Comparison of ENCODE assay signal across 29 cellular contexts in the genomic region with DNA sequence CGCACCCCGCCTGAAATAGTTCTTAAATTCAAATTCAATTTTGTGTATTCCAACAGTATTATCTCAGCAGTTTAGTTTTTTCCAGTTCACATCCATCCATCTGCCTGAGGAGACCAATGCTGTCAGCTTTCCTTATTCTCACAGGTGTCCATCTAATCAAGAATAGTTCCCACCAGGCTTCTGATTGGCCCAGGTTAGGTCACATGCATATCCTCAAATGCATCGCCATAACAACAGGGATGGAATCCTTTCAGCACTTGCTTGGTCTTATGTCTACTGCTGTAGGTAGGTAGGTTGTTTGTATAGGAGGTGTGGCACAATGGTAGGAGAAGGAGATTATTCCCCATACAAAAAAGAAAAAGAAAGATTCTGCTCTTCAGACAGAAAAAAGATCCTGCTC.
DNase-seq lines count a peak whose midpoint lies in the region; ATAC-seq and TF ChIP-seq lines count a peak whose summit lies in the region.
"Had no signal": no experiment of that assay in that cellular context is flagged by ENCODE, and none has a peak within 500 bp of the region (broad histone marks: within the 10 kb centered on the region; RNA-seq: fewer than 3 reads in every experiment).

No MANE protein-coding gene starts in this region.

- peaks cover 7% of the 10 kb centered on the region for H4K20me1 ChIP-seq in HCT116 (ENCODE audit: insufficient read depth)

- H3K4me3 Mint-ChIP-seq in activated T-cell treated with anti-CD3 and anti-CD28 coated beads, Interleukin-2, amount 50 U/mL, for 24 hours: no peak overlapping the region
- H3K4me3 Mint-ChIP-seq in activated T-cell treated with anti-CD3 and anti-CD28 coated beads, Interleukin-2, amount 50 U/mL, for 4 hours: no peak overlapping the region
- H3K4me3 Mint-ChIP-seq in central memory CD8-positive, alpha-beta T cell: no peak overlapping the region
- H3K4me3 Mint-ChIP-seq: activated CD4-positive, alpha-beta memory T cell treated with anti-CD3 and anti-CD28 coated beads for 36 hours; mesothelial cell of epicardium; naive thymus-derived CD8-positive, alpha-beta T cell had no signal

- CTCF ChIA-PET in HCT116 (lab: Charles Lee): no interaction called here

- H4K91ac ChIP-seq in trophoblast cell (ENCODE audit: low read depth, low read length): no peak overlapping the region

- TF ChIP-seq CTCF in HCT116 (IDR thresholded peaks at IDR 0.05 in 2 of 3, conservative IDR thresholded peaks at IDR 0.05 in 1 of 3; ENCODE audit: borderline replicate concordance in 1 of 3, insufficient read depth in 1 of 3, low read depth in 2 of 3, low read length in 2 of 3): no peak
- TF ChIP-seq CTCF in left lung (IDR thresholded peaks at IDR 0.05): no peak

- no peak overlapping the region for H3K9ac ChIP-seq in HCT116 (ENCODE audit: low read length)
- no peak overlapping the region for H3K9ac ChIP-seq in trophoblast cell (ENCODE audit: low read length)
- H3K9ac ChIP-seq: BLaER1 treated with 17β-estradiol and CSF1 and Interleukin-3, amounts not matched to agents 10 nM and 100 nM; GM23248; SK-N-SH had no signal

- H3K9me3 ChIP-seq in HCT116 (ENCODE audit: control insufficient read depth in 1 of 2, insufficient read depth in 1 of 2, low read depth in 1 of 2, low read length in 2 of 2): no peaks in the 10 kb centered on the region
- H3K9me3 ChIP-seq in trophoblast cell (ENCODE audit: insufficient read depth, low read depth, low read length): no peaks in the 10 kb centered on the region
- H3K9me3 ChIP-seq in left lung: no peaks in the 10 kb centered on the region
- H3K9me3 ChIP-seq: BLaER1 treated with 17β-estradiol and CSF1 and Interleukin-3, amounts not matched to agents 10 nM and 100 nM; esophagus muscularis mucosa; heart left ventricle; SK-N-SH; stomach had no signal

- no peak overlapping the region for H3K4me3 ChIP-seq in HCT116 (replicated peaks in 1 of 2; ENCODE audit: low read depth in 1 of 2, low read length in 2 of 2)
- no peak overlapping the region for H3K4me3 ChIP-seq in trophoblast cell (ENCODE audit: low read depth, low read length)
- H3K4me3 ChIP-seq in left lung: no peak overlapping the region
- H3K4me3 ChIP-seq: BLaER1 treated with 17β-estradiol and CSF1 and Interleukin-3, amounts not matched to agents 10 nM and 100 nM; esophagus muscularis mucosa; GM23248; heart left ventricle; stomach had no signal

- H3K9me2 ChIP-seq in HCT116 (ENCODE audit: insufficient read depth): no peaks in the 10 kb centered on the region
- H3K9me2 ChIP-seq: SK-N-SH had no signal

- peak overlapping the region; percentile 33 for H3K4ac ChIP-seq in trophoblast cell (ENCODE audit: low read depth, low read length)

- peaks cover 15% of the 10 kb centered on the region for H3K4me1 Mint-ChIP-seq in activated T-cell treated with anti-CD3 and anti-CD28 coated beads, Interleukin-2, amount 50 U/mL, for 24 hours (ENCODE audit: low read depth)
- peaks cover 12% of the 10 kb centered on the region for H3K4me1 Mint-ChIP-seq in activated T-cell treated with anti-CD3 and anti-CD28 coated beads, Interleukin-2, amount 50 U/mL, for 4 hours (ENCODE audit: low read depth)
- peaks cover 25% of the 10 kb centered on the region for H3K4me1 Mint-ChIP-seq in central memory CD8-positive, alpha-beta T cell

- no CpG with 5 or more reads among the region's 3 CpGs for WGBS in trophoblast cell (ENCODE audit: extremely low coverage, insufficient coverage, insufficient read length)

- no peak overlapping the region for H4K8ac ChIP-seq in trophoblast cell (ENCODE audit: low read depth, low read length)

- no peak overlapping the region for H2BK5ac ChIP-seq in trophoblast cell (ENCODE audit: low read depth, low read length, poor library complexity)

- no peak overlapping the region for H2BK120ac ChIP-seq in trophoblast cell (ENCODE audit: insufficient read depth, low read length, poor library complexity)

- H3K27me3 ChIP-seq in HCT116 (ENCODE audit: insufficient read depth, low read length) (no peaks in the 10 kb centered on the region), trophoblast cell (ENCODE audit: insufficient read depth, low read length) (no peaks in the 10 kb centered on the region), left lung (no peaks in the 10 kb centered on the region)
- H3K27me3 ChIP-seq: BLaER1 treated with 17β-estradiol and CSF1 and Interleukin-3, amounts not matched to agents 10 nM and 100 nM; esophagus muscularis mucosa; heart left ventricle; stomach had no signal

- no peak overlapping the region for H3K27ac ChIP-seq in HCT116 (ENCODE audit: low read depth, low read length)
- H3K27ac ChIP-seq in trophoblast cell (ENCODE audit: low read depth, low read length): no peak overlapping the region
- H3K27ac ChIP-seq in left lung: no peak overlapping the region
- H3K27ac ChIP-seq: BLaER1 treated with 17β-estradiol and CSF1 and Interleukin-3, amounts not matched to agents 10 nM and 100 nM; esophagus muscularis mucosa; GM23248; heart left ventricle; stomach had no signal

- TF ChIP-seq RAD21 in HCT116 (IDR thresholded peaks at IDR 0.05; ENCODE audit: low read depth): no peak

- H3K36me3 Mint-ChIP-seq in activated T-cell treated with anti-CD3 and anti-CD28 coated beads, Interleukin-2, amount 50 U/mL, for 24 hours (ENCODE audit: low read depth): peaks cover 52% of the 10 kb centered on the region
- H3K36me3 Mint-ChIP-seq in activated T-cell treated with anti-CD3 and anti-CD28 coated beads, Interleukin-2, amount 50 U/mL, for 4 hours (ENCODE audit: insufficient read depth): peaks cover 7% of the 10 kb centered on the region
- peaks cover 13% of the 10 kb centered on the region for H3K36me3 Mint-ChIP-seq in central memory CD8-positive, alpha-beta T cell (ENCODE audit: insufficient read depth)

- H3K27me3 Mint-ChIP-seq in activated T-cell treated with anti-CD3 and anti-CD28 coated beads, Interleukin-2, amount 50 U/mL, for 24 hours: no peaks in the 10 kb centered on the region
- H3K27me3 Mint-ChIP-seq in activated T-cell treated with anti-CD3 and anti-CD28 coated beads, Interleukin-2, amount 50 U/mL, for 4 hours (ENCODE audit: low read depth): no peaks in the 10 kb centered on the region
- no peaks in the 10 kb centered on the region for H3K27me3 Mint-ChIP-seq in central memory CD8-positive, alpha-beta T cell
- H3K27me3 Mint-ChIP-seq: activated CD4-positive, alpha-beta memory T cell treated with anti-CD3 and anti-CD28 coated beads for 36 hours; naive thymus-derived CD8-positive, alpha-beta T cell; progenitor cell of endocrine pancreas had no signal

- H4K12ac ChIP-seq in trophoblast cell (ENCODE audit: low read depth, low read length): no peak overlapping the region

- POLR2A ChIA-PET in HCT116 (lab: Charles Lee): no interaction called here

- H2AK5ac ChIP-seq in trophoblast cell (ENCODE audit: low read length): no peak overlapping the region

- intact Hi-C loops in HCT116 (cut with micrococcal nuclease) (no loop called here), left lung (cut with DNase I) (no loop called here)

- RAD21 ChIA-PET in HCT116 (lab: Charles Lee; ENCODE audit: low non-redundant PET in 1 of 2, low total read pairs in 2 of 2, uncharacterized antibody in 2 of 2, unreplicated experiment in 2 of 2): no interaction called here

- no peaks in the 10 kb centered on the region for H3K4me1 ChIP-seq in HCT116 (ENCODE audit: control insufficient read depth in 1 of 2, insufficient read depth in 2 of 2, low read length in 2 of 2)
- H3K4me1 ChIP-seq in trophoblast cell (ENCODE audit: control insufficient read depth in 1 of 2, insufficient read depth in 2 of 2, low read length in 2 of 2): no peaks in the 10 kb centered on the region
- H3K4me1 ChIP-seq in left lung: no peaks in the 10 kb centered on the region

- no peak for DNase-seq in activated T-cell treated with anti-CD3 and anti-CD28 coated beads, Interleukin-2, amount 50 U/mL, for 24 hours
- no peak for DNase-seq in activated T-cell treated with anti-CD3 and anti-CD28 coated beads, Interleukin-2, amount 50 U/mL, for 4 hours
- DNase-seq in HCT116 (ENCODE audit: low read depth, low spot score) (no peak), trophoblast cell (no peak), SKM-1 treated with dmso at 0.1 percent for 144 hours (lab: John Stamatoyannopoulos, UW; ENCODE audit: unreplicated experiment) (no peak), left lung (no peak)
- no peak for DNase-seq in central memory CD8-positive, alpha-beta T cell (ENCODE audit: low spot score in 2 of 2)
- DNase-seq: activated CD4-positive, alpha-beta memory T cell treated with anti-CD3 and anti-CD28 coated beads for 36 hours; activated CD4-positive, CD25-positive, alpha-beta regulatory T cell treated with anti-CD3 and anti-CD28 coated beads, Interleukin-2, amount 50 U/mL, for 72 hours; activated CD8-positive, alpha-beta memory T cell treated with anti-CD3 and anti-CD28 coated beads, Interleukin-2, amount 50 U/mL, for 48 hours; caudate nucleus; COR-L47; foreskin fibroblast; GM23248; heart left ventricle; naive thymus-derived CD8-positive, alpha-beta T cell; NCI-H1048; NCI-H1694 treated with DMSO at 0.1 percent for 48 hours; NCI-H524 treated with DMSO at 0.1 percent for 48 hours; SK-N-SH; stimulated activated CD4-positive, alpha-beta T cell treated with anti-CD3 and anti-CD28 coated beads, Interleukin-12 subunit alpha, Interleukin-12 subunit beta, amount 100 ng/mL, for 4 hours; stimulated activated CD4-positive, alpha-beta T cell treated with anti-CD3 and anti-CD28 coated beads, Interleukin-4, amount 100 ng/mL, for 1 hour; stomach had no signal

- H3K14ac ChIP-seq in trophoblast cell (ENCODE audit: low read length): no peak overlapping the region

- H3K23ac ChIP-seq in trophoblast cell (ENCODE audit: low read length): no peak overlapping the region

- no peak for TF ChIP-seq POLR2A in HCT116 (IDR thresholded peaks at IDR 0.05; ENCODE audit: borderline replicate concordance, extremely low read depth, insufficient read depth, insufficient read length)

- H3K4me2 ChIP-seq in HCT116 (ENCODE audit: low read length) (no peak overlapping the region), trophoblast cell (ENCODE audit: low read length) (no peak overlapping the region)
- H3K4me2 ChIP-seq: BLaER1 treated with 17β-estradiol and CSF1 and Interleukin-3, amounts not matched to agents 10 nM and 100 nM; SK-N-SH had no signal

- ATAC-seq in activated T-cell treated with anti-CD3 and anti-CD28 coated beads, Interleukin-2, amount 50 U/mL, for 4 hours: no peak
- peak; percentile 40; the same call in 1 of the 2 replicates for ATAC-seq in HCT116
- ATAC-seq in central memory CD8-positive, alpha-beta T cell (replicated peaks; ENCODE audit: extremely low read depth, poor library complexity, severe bottlenecking): no peak
- no peak for ATAC-seq in left lung
- ATAC-seq: heart left ventricle; naive thymus-derived CD8-positive, alpha-beta T cell; Right ventricle myocardium inferior had no signal

- no peaks in the 10 kb centered on the region for H3K79me1 ChIP-seq in trophoblast cell (ENCODE audit: low read length)

- H3K27ac Mint-ChIP-seq in activated T-cell treated with anti-CD3 and anti-CD28 coated beads, Interleukin-2, amount 50 U/mL, for 24 hours: peak overlapping the region; percentile 10
- peak overlapping the region; percentile 13 for H3K27ac Mint-ChIP-seq in central memory CD8-positive, alpha-beta T cell (ENCODE audit: low read depth)
- H3K27ac Mint-ChIP-seq: activated T-helper 2 cell treated with anti-CD3 and anti-CD28 coated beads, Interferon-gamma antibody, Interleukin-2, Interleukin-4, amounts not matched to agents 10 μg/mL and 5 μg/mL and 100 μg/mL, durations not matched to agents 14 hours and 24 hours and 36 hours had no signal

- H2AFZ ChIP-seq in HCT116 (ENCODE audit: low read depth, low read length, poor library complexity, severe bottlenecking) (no peak overlapping the region), trophoblast cell (ENCODE audit: insufficient read depth, low read length, poor library complexity) (no peak overlapping the region)
- H2AFZ ChIP-seq: GM23248 had no signal

- no TSS peak for BruUV-seq in HCT116 (replicated peaks; lab: Mats Ljungman, UMichigan)

- no peaks in the 10 kb centered on the region for H3K9me3 Mint-ChIP-seq in activated T-cell treated with anti-CD3 and anti-CD28 coated beads, Interleukin-2, amount 50 U/mL, for 24 hours
- no peaks in the 10 kb centered on the region for H3K9me3 Mint-ChIP-seq in activated T-cell treated with anti-CD3 and anti-CD28 coated beads, Interleukin-2, amount 50 U/mL, for 4 hours
- H3K9me3 Mint-ChIP-seq in central memory CD8-positive, alpha-beta T cell: no peaks in the 10 kb centered on the region
- H3K9me3 Mint-ChIP-seq: activated CD4-positive, alpha-beta memory T cell treated with anti-CD3 and anti-CD28 coated beads for 36 hours; activated T-helper 2 cell treated with anti-CD3 and anti-CD28 coated beads, Interferon-gamma antibody, Interleukin-2, Interleukin-4, amounts not matched to agents 10 μg/mL and 5 μg/mL and 100 μg/mL, durations not matched to agents 14 hours and 24 hours and 36 hours; mesothelial cell of epicardium; naive thymus-derived CD8-positive, alpha-beta T cell had no signal

- H3K36me3 ChIP-seq in HCT116 (ENCODE audit: control insufficient read depth in 1 of 2, insufficient read depth in 2 of 2, low read length in 2 of 2) (peaks cover 4 to 6% of the 10 kb centered on the region in 2 experiments; a peak in 2 of 4 replicates), trophoblast cell (ENCODE audit: control insufficient read depth in 1 of 2, insufficient read depth in 2 of 2, low read length in 2 of 2) (peaks cover 5 to 6% of the 10 kb centered on the region in 2 experiments), left lung (peaks cover 0 to 14% of the 10 kb centered on the region in 2 donors)

- H3K18ac ChIP-seq in trophoblast cell (ENCODE audit: low read length): no peak overlapping the region

- H3K79me2 ChIP-seq in HCT116 (ENCODE audit: insufficient read depth, low read length) (peaks cover 70% of the 10 kb centered on the region), trophoblast cell (ENCODE audit: control insufficient read depth, insufficient read depth, low read length, poor library complexity) (no peaks in the 10 kb centered on the region)

- no peak overlapping the region for H2BK12ac ChIP-seq in trophoblast cell (ENCODE audit: low read length)
